ENCODE assay signal across 8 cellular contexts in the genomic region with DNA sequence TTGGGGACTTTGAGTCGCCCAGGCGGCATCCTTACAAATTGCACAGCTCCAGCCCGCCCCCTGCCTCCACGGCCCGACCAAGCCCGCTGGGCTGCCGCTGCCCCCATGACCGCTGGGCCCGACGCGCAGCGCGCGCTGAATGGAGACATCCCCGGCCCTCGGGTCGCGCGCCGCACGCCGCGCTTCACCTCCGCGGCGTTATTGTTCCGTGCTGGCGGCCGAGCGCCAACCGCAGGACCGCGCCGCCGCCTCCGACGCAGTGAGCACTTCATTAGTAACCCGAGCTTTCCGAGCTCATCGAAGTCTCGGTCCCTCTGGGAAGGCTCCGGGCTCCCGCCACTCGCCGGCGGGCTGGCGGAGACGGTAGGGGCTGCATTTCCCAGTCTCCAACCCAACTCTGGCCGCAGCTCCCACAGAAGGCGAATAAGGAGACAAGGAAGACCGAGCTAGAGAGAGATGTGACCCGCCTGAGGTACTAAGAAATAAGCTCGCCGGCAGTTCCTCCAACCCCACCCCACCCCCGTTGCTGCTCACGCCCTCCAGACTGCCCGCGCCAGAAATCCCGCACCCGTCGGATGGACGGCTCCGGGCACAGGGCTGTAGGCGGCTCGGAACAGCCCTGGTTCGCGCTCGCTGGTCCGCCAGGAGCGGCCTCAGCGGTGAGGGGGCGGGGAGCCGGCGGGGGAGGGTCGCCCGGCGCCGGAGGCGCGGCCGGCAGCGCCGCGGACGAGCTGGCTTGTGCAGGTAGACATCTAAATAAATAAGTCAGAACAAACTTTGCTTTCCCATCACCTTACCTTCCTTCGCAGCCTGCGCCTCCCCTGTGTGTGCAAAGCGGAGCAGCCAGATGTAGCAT. TPM values are rescaled to one million over a fixed set of nuclear protein-coding genes. Genes with fewer than 3 reads are reported as not detected.
DNase-seq lines count a peak whose midpoint lies in the region; ATAC-seq and TF ChIP-seq lines count a peak whose summit lies in the region.

No MANE protein-coding gene starts in this region.

- TF ChIP-seq POLR2A in ovary (IDR thresholded peaks at IDR 0.05): no peak

- no peak overlapping the region for H3K27ac Mint-ChIP-seq in activated T-helper 17 cell treated with anti-CD3 and anti-CD28 coated beads, Interleukin-2, amount 50 U/mL, for 72 hours

- TF ChIP-seq CTCF in LNCaP clone FGC (IDR thresholded peaks at IDR 0.05; ENCODE audit: control insufficient read depth, extremely low read depth, insufficient read depth): 0 out of 2 replicates have a peak, but pooled peaks have one; percentile 4
- no peak for TF ChIP-seq CTCF in ovary (IDR thresholded peaks at IDR 0.05)

- 1% methylated on average over 53 to 88 of the region's 88 CpGs for WGBS in ovary, 3 donors

- no peaks in the 10 kb centered on the region for H3K9me3 ChIP-seq in ovary

- intact Hi-C loops in left ventricle myocardium superior (cut with micrococcal nuclease): no loop called here
- intact Hi-C loops in ovary (cut with DNase I): no loop called here

- peaks cover 3% of the 10 kb centered on the region for H3K4me1 ChIP-seq in ovary (ENCODE audit: insufficient read depth)

- ATAC-seq in activated T-helper 17 cell treated with anti-CD3 and anti-CD28 coated beads, Interleukin-2, amount 50 U/mL, for 72 hours (replicated peaks): no peak
- peak; percentile 53 for ATAC-seq in left ventricle myocardium superior
- no peak for ATAC-seq in GM19455 (IDR thresholded peaks at IDR 0.05; ENCODE audit: unreplicated experiment)

- no peaks in the 10 kb centered on the region for H3K36me3 ChIP-seq in ovary

- H3K27me3 ChIP-seq in ovary: no peaks in the 10 kb centered on the region

- no peaks in the 10 kb centered on the region for H3K36me3 Mint-ChIP-seq in activated T-helper 17 cell treated with anti-CD3 and anti-CD28 coated beads, Interleukin-2, amount 50 U/mL, for 72 hours (ENCODE audit: low read depth)

- DNase-seq in NCI-H1417 (lab: John Stamatoyannopoulos, UW) (peak; percentile 68 to 90 (median 88)), NCI-H1417 treated with DMSO at 0.1 percent for 48 hours (lab: John Stamatoyannopoulos, UW) (no peak), LNCaP clone FGC (ENCODE audit: low read depth) (no peak), left ventricle myocardium superior (peak; percentile 58), ovary (peak; percentile 21 to 56 (median 39)), UCSD-AML1 (lab: John Stamatoyannopoulos, UW; ENCODE audit: unreplicated experiment) (no peak)

- no peaks in the 10 kb centered on the region for H3K4me1 Mint-ChIP-seq in activated T-helper 17 cell treated with anti-CD3 and anti-CD28 coated beads, Interleukin-2, amount 50 U/mL, for 72 hours

- H3K4me3 ChIP-seq in LNCaP clone FGC (ENCODE audit: low read depth, low read length) (peak overlapping the region; percentile 56), ovary (peak overlapping the region; percentile 49)

- H3K4me3 Mint-ChIP-seq in activated T-helper 17 cell treated with anti-CD3 and anti-CD28 coated beads, Interleukin-2, amount 50 U/mL, for 72 hours: peak overlapping the region; percentile 68

- no peak for TF ChIP-seq EP300 in ovary (IDR thresholded peaks at IDR 0.05)

- H3K9me3 Mint-ChIP-seq in activated T-helper 17 cell treated with anti-CD3 and anti-CD28 coated beads, Interleukin-2, amount 50 U/mL, for 72 hours: no peaks in the 10 kb centered on the region

- peak overlapping the region in 1 of 2 donors; percentile 27 for H3K27ac ChIP-seq in ovary

- peaks cover 37% of the 10 kb centered on the region for H3K27me3 Mint-ChIP-seq in activated T-helper 17 cell treated with anti-CD3 and anti-CD28 coated beads, Interleukin-2, amount 50 U/mL, for 72 hours

RNA-seq across cellular contexts. Expression of a gene that starts 0.7 kb away (rescaled TPM):
- total RNA-seq in activated T-helper 17 cell treated with anti-CD3 and anti-CD28 coated beads, Interleukin-2, amount 50 U/mL, for 72 hours: not detected
- 1.5 TPM for total RNA-seq in left ventricle myocardium superior
- total RNA-seq in ovary: 1 to 10 TPM in 6 of 7 donors, under 1 TPM in 1; 0.95 to 3.0 (median 1.9) TPM
- polyA plus RNA-seq in ovary: 1 to 10 TPM in 1 of 2 donors, under 1 TPM in 1; 0.64 to 1.0 TPM

Comparison
In these comparisons a context has a peak if more than half of its experiments do, and no peak if none do; other contexts are left out.
1. DNase-seq: peak in NCI-H1417 (3 of 3), left ventricle myocardium superior (single experiment) and ovary (5 of 5); none in NCI-H1417 treated with DMSO at 0.1 percent for 48 hours (single experiment), LNCaP clone FGC (single experiment) and UCSD-AML1 (single experiment).